ENCODE assay signal across 8 cellular contexts in the genomic region with DNA sequence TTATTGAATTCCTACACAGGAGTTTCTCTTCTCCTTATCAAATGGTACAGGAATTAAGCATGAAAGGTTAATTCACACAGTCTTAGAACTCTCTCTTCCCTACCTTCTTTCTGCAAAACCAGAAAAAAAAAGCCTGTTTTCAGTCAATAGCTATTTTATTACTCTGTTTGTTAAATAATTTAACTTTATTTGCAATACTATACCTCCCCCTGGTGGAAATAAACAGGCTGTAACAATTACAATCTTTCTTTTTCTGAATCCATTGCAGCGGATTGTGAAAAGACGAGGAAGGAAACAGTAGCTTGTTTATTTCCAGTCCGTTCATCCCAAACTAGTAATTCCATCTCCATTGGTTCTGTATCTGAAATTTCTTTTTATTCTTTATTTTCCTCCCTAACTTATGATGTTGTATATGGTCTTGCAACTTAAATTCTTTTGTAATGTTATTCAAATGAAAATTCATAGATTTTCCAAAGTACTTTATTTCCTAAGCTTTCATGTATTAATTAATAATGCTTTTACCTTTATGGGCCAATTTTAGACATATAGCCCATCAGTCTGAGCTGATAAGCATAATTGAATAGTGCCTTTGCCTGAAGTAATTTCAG.
DNase-seq lines count a peak whose midpoint lies in the region; ATAC-seq, FAIRE-seq and TF ChIP-seq lines count a peak whose summit lies in the region.

No MANE protein-coding gene starts in this region.

- H3K4me3 ChIP-seq in bronchial epithelial cell (ENCODE audit: low read depth, low read length): no peak overlapping the region

- no peak overlapping the region for H3K27ac Mint-ChIP-seq in natural killer cell
- H3K27ac Mint-ChIP-seq in natural killer cell treated with Interleukin-12 subunit alpha and Interleukin-12 subunit beta and Interleukin-15 and Interleukin-18, amount 100 ng/mL, for 72 hours: no peak overlapping the region
- no peak overlapping the region for H3K27ac Mint-ChIP-seq in mesothelial cell of epicardium

- peaks cover 4% of the 10 kb centered on the region in 2 donors for H3K9me3 Mint-ChIP-seq in natural killer cell
- no peaks in the 10 kb centered on the region for H3K9me3 Mint-ChIP-seq in natural killer cell treated with Interleukin-12 subunit alpha and Interleukin-12 subunit beta and Interleukin-15 and Interleukin-18, amount 100 ng/mL, for 72 hours
- peaks cover 6% of the 10 kb centered on the region for H3K9me3 Mint-ChIP-seq in mesothelial cell of epicardium

- FAIRE-seq in bronchial epithelial cell (lab: Jason Lieb, UNC): no peak

- H3K4me3 Mint-ChIP-seq in natural killer cell: no peak overlapping the region
- no peak overlapping the region for H3K4me3 Mint-ChIP-seq in natural killer cell treated with Interleukin-12 subunit alpha and Interleukin-12 subunit beta and Interleukin-15 and Interleukin-18, amount 100 ng/mL, for 72 hours
- H3K4me3 Mint-ChIP-seq in mesothelial cell of epicardium: no peak overlapping the region

- TF ChIP-seq CTCF in natural killer cell (IDR thresholded peaks at IDR 0.05): peak; percentile 71
- TF ChIP-seq CTCF in bronchial epithelial cell (IDR thresholded peaks at IDR 0.05; ENCODE audit: insufficient read depth, low read length, severe bottlenecking): peak; percentile 36
- peak; percentile 92 for TF ChIP-seq CTCF in mesothelial cell of epicardium (IDR thresholded peaks at IDR 0.05; ENCODE audit: unreplicated experiment)

- H3K27me3 Mint-ChIP-seq in natural killer cell (ENCODE audit: low read depth in 2 of 2) (peaks cover 13 to 47% of the 10 kb centered on the region in 2 donors), mesothelial cell of epicardium (ENCODE audit: low read depth) (peaks cover 26% of the 10 kb centered on the region)
- H3K27me3 Mint-ChIP-seq in natural killer cell treated with Interleukin-12 subunit alpha and Interleukin-12 subunit beta and Interleukin-15 and Interleukin-18, amount 100 ng/mL, for 72 hours: peaks cover 22 to 56% of the 10 kb centered on the region in 2 donors

- H3K27me3 ChIP-seq in bronchial epithelial cell (ENCODE audit: control insufficient read depth, insufficient read depth, low read length): no peaks in the 10 kb centered on the region

- intact Hi-C loops in natural killer cell (cut with micrococcal nuclease): loop anchor here (2.0 kb wide), 1 partner anchor 566 kb away; no protein-coding TSS in a partner anchor

- DNase-seq in natural killer cell (no peak), NCI-H2227 treated with DMSO at 0.1 percent for 48 hours (lab: John Stamatoyannopoulos, UW) (peak; percentile 88), bronchial epithelial cell (ENCODE audit: low read depth) (peak; percentile 45), mesothelial cell of epicardium (ENCODE audit: low spot score in 2 of 2, unreplicated experiment in 2 of 2) (no peak)
- no peak for DNase-seq in natural killer cell treated with Interleukin-12 subunit alpha and Interleukin-12 subunit beta and Interleukin-15 and Interleukin-18, amount 100 ng/mL, for 72 hours (ENCODE audit: low spot score)
- no peak for DNase-seq in activated CD4-positive, alpha-beta T cell treated with anti-CD3 and anti-CD28 coated beads, Interleukin-2, amount 50 U/mL, for 1 hour

- ATAC-seq in natural killer cell: no peak
- no peak for ATAC-seq in natural killer cell treated with Interleukin-12 subunit alpha and Interleukin-12 subunit beta and Interleukin-15 and Interleukin-18, amount 100 ng/mL, for 72 hours
- ATAC-seq in HG02798 (IDR thresholded peaks at IDR 0.05; ENCODE audit: poor library complexity, unreplicated experiment): no peak
- no peak for ATAC-seq in GM21529 (IDR thresholded peaks at IDR 0.05; ENCODE audit: unreplicated experiment)

- H3K36me3 ChIP-seq in bronchial epithelial cell (ENCODE audit: control insufficient read depth, insufficient read depth, low read length): no peaks in the 10 kb centered on the region

- H3K36me3 Mint-ChIP-seq in natural killer cell: peaks cover 7% of the 10 kb centered on the region
- H3K36me3 Mint-ChIP-seq in natural killer cell treated with Interleukin-12 subunit alpha and Interleukin-12 subunit beta and Interleukin-15 and Interleukin-18, amount 100 ng/mL, for 72 hours: peaks cover 7% of the 10 kb centered on the region
- no peaks in the 10 kb centered on the region for H3K36me3 Mint-ChIP-seq in mesothelial cell of epicardium

- no peaks in the 10 kb centered on the region for H3K4me1 Mint-ChIP-seq in natural killer cell
- H3K4me1 Mint-ChIP-seq in natural killer cell treated with Interleukin-12 subunit alpha and Interleukin-12 subunit beta and Interleukin-15 and Interleukin-18, amount 100 ng/mL, for 72 hours (ENCODE audit: low read depth in 2 of 2): no peaks in the 10 kb centered on the region
- no peaks in the 10 kb centered on the region for H3K4me1 Mint-ChIP-seq in mesothelial cell of epicardium

Comparison
In these comparisons a context has a peak if more than half of its experiments do, and no peak if none do; other contexts are left out.
1. DNase-seq: peak in NCI-H2227 treated with DMSO at 0.1 percent for 48 hours (single experiment) and bronchial epithelial cell (single experiment); none in natural killer cell (single experiment), natural killer cell treated with Interleukin-12 subunit alpha and Interleukin-12 subunit beta and Interleukin-15 and Interleukin-18, amount 100 ng/mL, for 72 hours (single experiment), mesothelial cell of epicardium (0 of 2) and activated CD4-positive, alpha-beta T cell treated with anti-CD3 and anti-CD28 coated beads, Interleukin-2, amount 50 U/mL, for 1 hour (single experiment).
2. CTCF ChIP-seq: peak in every context shown above with its lines; median percentile 92 in mesothelial cell of epicardium; 71 in natural killer cell; 36 in bronchial epithelial cell.